ENCODE assay signal across 17 cellular contexts in genomic region chr4:82906469-82906868, GRCh38. TPM values are rescaled to one million over a fixed set of nuclear protein-coding genes. Genes with fewer than 3 reads are reported as not detected.
DNase-seq lines count a peak whose midpoint lies in the region; ATAC-seq and TF ChIP-seq lines count a peak whose summit lies in the region.
"Had no signal": no experiment of that assay in that cellular context is flagged by ENCODE, and none has a peak within 500 bp of the region (broad histone marks: within the 10 kb centered on the region; RNA-seq: fewer than 3 reads in every experiment).

No MANE protein-coding gene starts in this region.

- H3K4me3 ChIP-seq in lower lobe of right lung: no peak overlapping the region
- H3K4me3 ChIP-seq: BLaER1 treated with 17β-estradiol and CSF1 and Interleukin-3, amounts not matched to agents 10 nM and 100 nM; gastrocnemius medialis; psoas muscle had no signal

- H3K9me3 ChIP-seq in lower lobe of right lung: no peaks in the 10 kb centered on the region
- H3K9me3 ChIP-seq: BLaER1 treated with 17β-estradiol and CSF1 and Interleukin-3, amounts not matched to agents 10 nM and 100 nM; gastrocnemius medialis; psoas muscle; SK-N-SH had no signal

- no peak overlapping the region for H3K27ac ChIP-seq in lower lobe of right lung
- H3K27ac ChIP-seq: BLaER1 treated with 17β-estradiol and CSF1 and Interleukin-3, amounts not matched to agents 10 nM and 100 nM; gastrocnemius medialis; psoas muscle had no signal

- peaks cover 21% of the 10 kb centered on the region for H3K36me3 ChIP-seq in lower lobe of right lung

- DNase-seq in germinal center (ENCODE audit: low spot score) (peak; percentile 13), RPMI8226 (no peak), lower lobe of right lung (no peak)
- DNase-seq: activated CD8-positive, alpha-beta T cell treated with anti-CD3 and anti-CD28 coated beads for 36 hours; gastrocnemius medialis; immature natural killer cell; mammary epithelial cell; natural killer cell; NCI-H187; NCI-H524; psoas muscle; SK-N-SH had no signal

- intact Hi-C loops in lower lobe of right lung (cut with DNase I): no loop called here

- no peak for TF ChIP-seq CTCF in lower lobe of right lung (IDR thresholded peaks at IDR 0.05)

- H3K27me3 ChIP-seq in lower lobe of right lung (ENCODE audit: low read depth): no peaks in the 10 kb centered on the region
- H3K27me3 ChIP-seq: BLaER1 treated with 17β-estradiol and CSF1 and Interleukin-3, amounts not matched to agents 10 nM and 100 nM; gastrocnemius medialis had no signal

- H3K4me1 ChIP-seq in lower lobe of right lung: peaks cover 6% of the 10 kb centered on the region

- ATAC-seq in GM18867 (IDR thresholded peaks at IDR 0.05; ENCODE audit: unreplicated experiment): peak; percentile 50
- ATAC-seq in GM21576 (IDR thresholded peaks at IDR 0.05; ENCODE audit: unreplicated experiment): peak; percentile 47
- peak; percentile 55 for ATAC-seq in HG03135 (IDR thresholded peaks at IDR 0.05; ENCODE audit: unreplicated experiment)
- no peak for ATAC-seq in lower lobe of right lung
- ATAC-seq in HG03045 (IDR thresholded peaks at IDR 0.05; ENCODE audit: unreplicated experiment): no peak
- ATAC-seq: activated CD8-positive, alpha-beta T cell treated with anti-CD3 and anti-CD28 coated beads for 36 hours; gastrocnemius medialis; natural killer cell; psoas muscle had no signal

RNA-seq across cellular contexts. Expression of gene THAP9, which starts 5.9 kb away (rescaled TPM):
- total RNA-seq in lower lobe of right lung: 5.0 TPM

RNA-seq across cellular contexts. Expression of gene SEC31A, which starts 15.5 kb away (rescaled TPM):
- total RNA-seq in lower lobe of right lung: 183 TPM

Comparison
In these comparisons a context has a peak if more than half of its experiments do, and no peak if none do; other contexts are left out.
1. ATAC-seq: peak in GM18867 (single experiment), GM21576 (single experiment) and HG03135 (single experiment); none in lower lobe of right lung (0 of 2) and HG03045 (single experiment).